ENCODE assay signal across 8 cellular contexts in the genomic region with DNA sequence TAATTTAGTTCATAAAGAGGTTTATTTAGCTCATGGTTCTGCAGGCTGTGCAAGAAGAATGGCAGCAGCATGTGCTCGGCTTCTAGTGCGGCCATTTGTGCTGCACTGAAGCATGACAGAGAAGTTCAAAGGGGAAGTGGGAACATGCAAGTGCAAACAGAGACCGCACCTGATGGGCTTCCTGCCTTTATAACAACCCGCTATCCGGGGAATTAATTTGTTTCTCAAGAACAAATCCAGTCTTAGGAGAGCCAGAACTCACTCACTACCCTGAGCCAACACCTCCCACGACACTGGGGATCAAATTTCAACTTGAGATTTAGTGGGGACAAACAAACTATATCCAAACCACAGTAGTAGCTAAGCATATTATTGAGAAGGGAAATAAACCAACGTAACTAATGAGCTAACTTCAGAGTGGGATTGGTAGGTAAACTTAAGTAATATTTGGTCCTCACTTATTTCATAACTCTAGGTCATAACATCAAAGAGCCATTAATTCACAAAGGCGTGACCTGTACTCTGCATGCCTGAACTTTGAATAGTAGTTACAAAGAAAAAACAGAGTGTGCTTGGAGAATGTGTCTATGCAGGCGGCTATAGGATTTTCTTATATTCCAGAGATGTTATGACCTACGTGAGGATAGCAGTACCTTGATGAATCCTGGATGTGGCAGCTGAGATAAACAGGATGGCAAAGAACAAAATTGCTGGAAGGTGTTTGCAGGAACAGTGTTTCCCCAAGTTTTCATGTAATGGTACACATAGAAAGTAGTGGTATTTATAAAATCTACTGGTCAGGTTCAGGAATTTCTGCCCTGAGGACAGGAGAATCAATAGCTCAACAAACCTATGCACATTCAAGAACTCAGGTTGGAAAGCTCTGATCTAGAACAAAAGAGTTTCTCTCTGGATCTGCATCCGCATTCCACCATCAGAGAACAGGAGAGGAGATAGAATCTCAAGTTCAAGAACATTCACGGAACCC.
DNase-seq lines count a peak whose midpoint lies in the region; ATAC-seq and TF ChIP-seq lines count a peak whose summit lies in the region.

No MANE protein-coding gene starts in this region.

- no peak overlapping the region for H3K4me3 Mint-ChIP-seq in activated naive CD4-positive, alpha-beta T cell treated with anti-CD3 and anti-CD28 coated beads, Interleukin-2, amount 50 U/mL, for 24 hours
- H3K4me3 Mint-ChIP-seq in stimulated activated naive B cell treated with anti-CD40 and anti-IgM and Interleukin-4, amounts not matched to agents 10 μg/mL and 1 μg/mL and 100 μg/mL, for 72 hours: no peak overlapping the region

- no peaks in the 10 kb centered on the region for H3K36me3 Mint-ChIP-seq in activated naive CD4-positive, alpha-beta T cell treated with anti-CD3 and anti-CD28 coated beads, Interleukin-2, amount 50 U/mL, for 24 hours
- peaks cover 1 to 4% of the 10 kb centered on the region in 2 donors for H3K36me3 Mint-ChIP-seq in stimulated activated naive B cell treated with anti-CD40 and anti-IgM and Interleukin-4, amounts not matched to agents 10 μg/mL and 1 μg/mL and 100 μg/mL, for 72 hours

- no peak for DNase-seq in activated naive CD4-positive, alpha-beta T cell (lab: John Stamatoyannopoulos, UW)
- DNase-seq in NOMO-1 treated with DMSO at 0.1 percent for 48 hours (lab: John Stamatoyannopoulos, UW; ENCODE audit: unreplicated experiment): peak; percentile 62
- peak; percentile 18 for DNase-seq in stimulated activated naive B cell treated with anti-CD40 and anti-IgM and Interleukin-4, amounts not matched to agents 10 μg/mL and 1 μg/mL and 100 μg/mL, for 72 hours
- no peak for DNase-seq in left ventricle myocardium inferior
- DNase-seq in stimulated activated CD4-positive, alpha-beta T cell treated with anti-CD3 and anti-CD28 coated beads, Interleukin-2, amount 100 ng/mL, for 24 hours: no peak
- no peak for DNase-seq in anterior cingulate cortex (lab: John Stamatoyannopoulos, UW)

- H3K27me3 Mint-ChIP-seq in activated naive CD4-positive, alpha-beta T cell treated with anti-CD3 and anti-CD28 coated beads, Interleukin-2, amount 50 U/mL, for 24 hours: no peaks in the 10 kb centered on the region
- peaks cover 0 to 16% of the 10 kb centered on the region in 2 donors for H3K27me3 Mint-ChIP-seq in stimulated activated naive B cell treated with anti-CD40 and anti-IgM and Interleukin-4, amounts not matched to agents 10 μg/mL and 1 μg/mL and 100 μg/mL, for 72 hours

- H3K27ac ChIP-seq in left ventricle myocardium inferior (replicated peaks): no peak overlapping the region

- H3K27ac Mint-ChIP-seq in activated naive CD4-positive, alpha-beta T cell treated with anti-CD3 and anti-CD28 coated beads, Interleukin-2, amount 50 U/mL, for 24 hours: peak overlapping the region; percentile 26
- no peak overlapping the region for H3K27ac Mint-ChIP-seq in stimulated activated naive B cell treated with anti-CD40 and anti-IgM and Interleukin-4, amounts not matched to agents 10 μg/mL and 1 μg/mL and 100 μg/mL, for 72 hours

- H3K9me3 Mint-ChIP-seq in activated naive CD4-positive, alpha-beta T cell treated with anti-CD3 and anti-CD28 coated beads, Interleukin-2, amount 50 U/mL, for 24 hours: no peaks in the 10 kb centered on the region
- peaks cover 3 to 7% of the 10 kb centered on the region in 2 donors for H3K9me3 Mint-ChIP-seq in stimulated activated naive B cell treated with anti-CD40 and anti-IgM and Interleukin-4, amounts not matched to agents 10 μg/mL and 1 μg/mL and 100 μg/mL, for 72 hours

- peaks cover 5% of the 10 kb centered on the region for H3K9me3 ChIP-seq in left ventricle myocardium inferior (replicated peaks)

- peaks cover 12% of the 10 kb centered on the region for H3K4me1 Mint-ChIP-seq in activated naive CD4-positive, alpha-beta T cell treated with anti-CD3 and anti-CD28 coated beads, Interleukin-2, amount 50 U/mL, for 24 hours
- H3K4me1 Mint-ChIP-seq in stimulated activated naive B cell treated with anti-CD40 and anti-IgM and Interleukin-4, amounts not matched to agents 10 μg/mL and 1 μg/mL and 100 μg/mL, for 72 hours: peaks cover 13 to 15% of the 10 kb centered on the region in 2 donors

- peak; percentile 96 for ATAC-seq in HG03108 (IDR thresholded peaks at IDR 0.05; ENCODE audit: unreplicated experiment)
- peak; percentile 99 to 100 for ATAC-seq in stimulated activated naive B cell treated with anti-CD40 and anti-IgM and Interleukin-4, amounts not matched to agents 10 μg/mL and 1 μg/mL and 100 μg/mL, for 72 hours (replicated peaks)

- H3K4me1 ChIP-seq in left ventricle myocardium inferior: peaks cover 5% of the 10 kb centered on the region

- no peaks in the 10 kb centered on the region for H3K27me3 ChIP-seq in left ventricle myocardium inferior (ENCODE audit: low read depth)

- H3K4me3 ChIP-seq in left ventricle myocardium inferior: no peak overlapping the region

- intact Hi-C loops in left ventricle myocardium inferior (cut with micrococcal nuclease): no loop called here

- TF ChIP-seq CTCF in left ventricle myocardium inferior (IDR thresholded peaks at IDR 0.05; ENCODE audit: borderline replicate concordance): no peak

- no peaks in the 10 kb centered on the region for H3K36me3 ChIP-seq in left ventricle myocardium inferior

Comparison
In these comparisons a context has a peak if more than half of its experiments do, and no peak if none do; other contexts are left out.
1. DNase-seq: peak in NOMO-1 treated with DMSO at 0.1 percent for 48 hours (single experiment) and stimulated activated naive B cell treated with anti-CD40 and anti-IgM and Interleukin-4, amounts not matched to agents 10 μg/mL and 1 μg/mL and 100 μg/mL, for 72 hours (single experiment); none in activated naive CD4-positive, alpha-beta T cell (0 of 4), left ventricle myocardium inferior (single experiment), stimulated activated CD4-positive, alpha-beta T cell treated with anti-CD3 and anti-CD28 coated beads, Interleukin-2, amount 100 ng/mL, for 24 hours (0 of 2) and anterior cingulate cortex (0 of 58).